9 cellular contexts compared by ENCODE assay signal in genomic region chr9:92133949-92134604, GRCh38. TPM values are rescaled to one million over a fixed set of nuclear protein-coding genes. Genes with fewer than 3 reads are reported as not detected.
DNase-seq lines count a peak whose midpoint lies in the region; ATAC-seq and TF ChIP-seq lines count a peak whose summit lies in the region.
"Had no signal": no experiment of that assay in that cellular context is flagged by ENCODE, and none has a peak within 500 bp of the region (broad histone marks: within the 10 kb centered on the region; RNA-seq: fewer than 3 reads in every experiment).

No MANE protein-coding gene starts in this region.

- peaks cover 5% of the 10 kb centered on the region for H3K4me1 Mint-ChIP-seq in activated CD4-positive, alpha-beta T cell treated with anti-CD3 and anti-CD28 coated beads, Interleukin-2, amount 10 ng/mL, durations not matched to agents 24 days and 14 days

- TF ChIP-seq CTCF in coronary artery (IDR thresholded peaks at IDR 0.05) (peak; percentile 89), liver (IDR thresholded peaks at IDR 0.05; ENCODE audit: low read depth, low read length, missing input control) (peak; percentile 85)

- H3K27ac Mint-ChIP-seq in activated CD4-positive, alpha-beta T cell treated with anti-CD3 and anti-CD28 coated beads, Interleukin-2, amount 10 ng/mL, durations not matched to agents 24 days and 14 days, result no peak overlapping the region

- H3K4me1 ChIP-seq in liver (ENCODE audit: control insufficient read depth in 4 of 4, insufficient read depth in 4 of 4, low read length in 3 of 4), result peaks cover 0 to 6% (median 2%) of the 10 kb centered on the region in 4 donors
- H3K4me1 ChIP-seq: BLaER1 had no signal

- peak; percentile 67 for DNase-seq in NCI-H2029 (lab: John Stamatoyannopoulos, UW)
- no peak for DNase-seq in NCI-H2029 treated with DMSO at 0.1 percent for 48 hours (lab: John Stamatoyannopoulos, UW)
- peak; percentile 32 for DNase-seq in NCI-H524 treated with DMSO at 0.1 percent for 48 hours (lab: John Stamatoyannopoulos, UW)
- peak; percentile 93 for DNase-seq in activated CD4-positive, alpha-beta T cell treated with anti-CD3 and anti-CD28 coated beads, Interleukin-2, amount 10 ng/mL, durations not matched to agents 24 days and 14 days
- no peak for DNase-seq in coronary artery (ENCODE audit: low spot score)
- DNase-seq in stimulated activated CD4-positive, alpha-beta T cell treated with anti-CD3 and anti-CD28 coated beads, TNF-alpha, amount 100 ng/mL, for 4 hours (ENCODE audit: low read depth in 3 of 3), result peak; percentile 50 to 60 (median 55)

- H3K27ac ChIP-seq in coronary artery (peak overlapping the region; percentile 32 to 54), liver (ENCODE audit: low read depth in 1 of 2, low read length in 2 of 2) (no peak overlapping the region)
- H3K27ac ChIP-seq: BLaER1 had no signal

- peak; percentile 79 to 91 for TF ChIP-seq RAD21 in liver (IDR thresholded peaks at IDR 0.05)

- peaks cover 30% of the 10 kb centered on the region for H3K27me3 Mint-ChIP-seq in activated CD4-positive, alpha-beta T cell treated with anti-CD3 and anti-CD28 coated beads, Interleukin-2, amount 10 ng/mL, durations not matched to agents 24 days and 14 days

- no peaks in the 10 kb centered on the region for H3K27me3 ChIP-seq in liver (ENCODE audit: control insufficient read depth in 4 of 4, insufficient read depth in 4 of 4, low read length in 3 of 4)
- H3K27me3 ChIP-seq: BLaER1 had no signal

- intact Hi-C loops in activated CD4-positive, alpha-beta T cell treated with anti-CD3 and anti-CD28 coated beads, Interleukin-2, amount 10 ng/mL, durations not matched to agents 24 days and 14 days (cut with micrococcal nuclease), result loop anchor here (10.0 kb wide), 1 partner anchor 101 kb away; no protein-coding TSS in a partner anchor

- H3K9me3 Mint-ChIP-seq in activated CD4-positive, alpha-beta T cell treated with anti-CD3 and anti-CD28 coated beads, Interleukin-2, amount 10 ng/mL, durations not matched to agents 24 days and 14 days, result peaks cover 8% of the 10 kb centered on the region

- no peak overlapping the region for H3K9ac ChIP-seq in liver (ENCODE audit: low read depth in 1 of 2, low read length in 2 of 2)
- H3K9ac ChIP-seq: BLaER1 had no signal

- H3K4me3 ChIP-seq in coronary artery, result peak overlapping the region; percentile 65
- H3K4me3 ChIP-seq in liver (ENCODE audit: low read depth in 1 of 3, low read length in 3 of 3), result no peak overlapping the region
- H3K4me3 ChIP-seq: BLaER1 had no signal

- H3K9me3 ChIP-seq in liver (ENCODE audit: control insufficient read depth in 4 of 4, low read length in 3 of 4), result no peaks in the 10 kb centered on the region

- peak overlapping the region; percentile 64 for H3K4me3 Mint-ChIP-seq in activated CD4-positive, alpha-beta T cell treated with anti-CD3 and anti-CD28 coated beads, Interleukin-2, amount 10 ng/mL, durations not matched to agents 24 days and 14 days

- no peaks in the 10 kb centered on the region for H3K36me3 Mint-ChIP-seq in activated CD4-positive, alpha-beta T cell treated with anti-CD3 and anti-CD28 coated beads, Interleukin-2, amount 10 ng/mL, durations not matched to agents 24 days and 14 days (ENCODE audit: low read depth)

- 15% methylated on average over 19 of the region's 19 CpGs for WGBS in liver

- peak; percentile 74 for ATAC-seq in HG03342 (IDR thresholded peaks at IDR 0.05; ENCODE audit: unreplicated experiment)

- H3K36me3 ChIP-seq in liver (ENCODE audit: control insufficient read depth in 4 of 4, insufficient read depth in 3 of 4, low read depth in 1 of 4, low read length in 3 of 4), result no peaks in the 10 kb centered on the region
- H3K36me3 ChIP-seq: BLaER1 had no signal

TF ChIP-seq in liver, 16 proteins besides CTCF, POLR2A, EP300 and RAD21:
- TF ChIP-seq, protein P1, sequence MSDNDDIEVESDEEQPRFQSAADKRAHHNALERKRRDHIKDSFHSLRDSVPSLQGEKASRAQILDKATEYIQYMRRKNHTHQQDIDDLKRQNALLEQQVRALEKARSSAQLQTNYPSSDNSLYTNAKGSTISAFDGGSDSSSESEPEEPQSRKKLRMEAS (IDR thresholded peaks at IDR 0.05), result no peak
- TF ChIP-seq, protein P2, sequence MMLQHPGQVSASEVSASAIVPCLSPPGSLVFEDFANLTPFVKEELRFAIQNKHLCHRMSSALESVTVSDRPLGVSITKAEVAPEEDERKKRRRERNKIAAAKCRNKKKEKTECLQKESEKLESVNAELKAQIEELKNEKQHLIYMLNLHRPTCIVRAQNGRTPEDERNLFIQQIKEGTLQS (IDR thresholded peaks at IDR 0.05), result no peak
TF ChIP-seq in liver: peak in this region for 0.

RNA-seq across cellular contexts. Expression of gene SPTLC1, which starts 18.9 kb away (rescaled TPM):
- 62.5 and 64.9 TPM in 2 replicates for total RNA-seq in activated CD4-positive, alpha-beta T cell treated with anti-CD3 and anti-CD28 coated beads, Interleukin-2, amount 10 ng/mL, durations not matched to agents 24 days and 14 days
- total RNA-seq in liver, result 10 to 100 TPM; 29.0 to 38.0 TPM
- polyA plus RNA-seq in liver, result 10 to 100 TPM in 1 of 2 donors, 1 to 10 TPM in 1; 9.9 to 10.5 TPM

Comparison
In these comparisons a context has a peak if more than half of its experiments do, and no peak if none do; other contexts are left out.
1. DNase-seq: peak in NCI-H2029 (single experiment), NCI-H524 treated with DMSO at 0.1 percent for 48 hours (single experiment), activated CD4-positive, alpha-beta T cell treated with anti-CD3 and anti-CD28 coated beads, Interleukin-2, amount 10 ng/mL, durations not matched to agents 24 days and 14 days (single experiment) and stimulated activated CD4-positive, alpha-beta T cell treated with anti-CD3 and anti-CD28 coated beads, TNF-alpha, amount 100 ng/mL, for 4 hours (3 of 3); none in NCI-H2029 treated with DMSO at 0.1 percent for 48 hours (single experiment) and coronary artery (single experiment).
2. H3K27ac ChIP-seq: peak in coronary artery (2 of 2); none in liver (0 of 2).